ENCODE assay signal across 24 cellular contexts in the genomic region with DNA sequence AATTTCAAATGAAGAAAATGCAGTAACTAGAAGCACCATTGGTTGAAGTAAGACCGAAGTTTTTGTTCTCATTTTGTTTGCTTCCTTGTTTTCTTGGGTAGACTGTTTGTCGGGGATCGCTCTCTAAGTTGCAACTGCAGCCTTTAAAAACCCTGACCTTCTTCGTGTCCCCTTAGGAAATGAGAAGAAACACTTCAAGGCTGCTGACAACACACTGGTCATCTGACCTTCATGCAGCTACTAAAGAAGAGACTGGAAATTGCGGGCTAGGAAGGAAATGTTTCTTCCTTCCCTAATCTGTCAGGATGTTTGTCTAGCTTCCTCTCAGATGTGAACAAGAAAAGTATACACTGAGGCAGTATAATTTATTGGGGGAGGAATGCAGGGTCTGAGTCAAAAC. TPM values are rescaled to one million over a fixed set of nuclear protein-coding genes. Genes with fewer than 3 reads are reported as not detected.
A peak's percentile ranks its signal among the peaks of the same experiment; 100 is the strongest.
DNase-seq lines count a peak whose midpoint lies in the region; ATAC-seq, FAIRE-seq and TF ChIP-seq lines count a peak whose summit lies in the region.
"Had no signal": no experiment of that assay in that cellular context is flagged by ENCODE, and none has a peak within 500 bp of the region (broad histone marks: within the 10 kb centered on the region; RNA-seq: fewer than 3 reads in every experiment).

No MANE protein-coding gene starts in this region.

- no peaks in the 10 kb centered on the region for H3K36me3 Mint-ChIP-seq in astrocyte (ENCODE audit: low read depth, unreplicated experiment)
- H3K36me3 Mint-ChIP-seq in activated T-helper 2 cell treated with anti-CD3 and anti-CD28 coated beads, Interferon-gamma antibody, Interleukin-2, Interleukin-4, amounts not matched to agents 10 μg/mL and 5 μg/mL and 100 μg/mL, durations not matched to agents 14 hours and 24 hours and 36 hours (ENCODE audit: low read depth): no peaks in the 10 kb centered on the region

- no peak overlapping the region for H3K4me3 Mint-ChIP-seq in astrocyte (ENCODE audit: unreplicated experiment)
- H3K4me3 Mint-ChIP-seq in activated T-helper 2 cell treated with anti-CD3 and anti-CD28 coated beads, Interferon-gamma antibody, Interleukin-2, Interleukin-4, amounts not matched to agents 10 μg/mL and 5 μg/mL and 100 μg/mL, durations not matched to agents 14 hours and 24 hours and 36 hours (ENCODE audit: low read depth): no peak overlapping the region
- H3K4me3 Mint-ChIP-seq: CD4-positive, alpha-beta T cell had no signal

- no peak overlapping the region for H3K27ac Mint-ChIP-seq in astrocyte (ENCODE audit: unreplicated experiment)
- no peak overlapping the region for H3K27ac Mint-ChIP-seq in activated T-helper 2 cell treated with anti-CD3 and anti-CD28 coated beads, Interferon-gamma antibody, Interleukin-2, Interleukin-4, amounts not matched to agents 10 μg/mL and 5 μg/mL and 100 μg/mL, durations not matched to agents 14 hours and 24 hours and 36 hours
- H3K27ac Mint-ChIP-seq: CD4-positive, alpha-beta T cell had no signal

- no peaks in the 10 kb centered on the region for H4K20me1 ChIP-seq in HepG2 (ENCODE audit: insufficient read depth, low read length)
- no peaks in the 10 kb centered on the region for H4K20me1 ChIP-seq in astrocyte (ENCODE audit: insufficient read depth, low read length)

- H3K4me2 ChIP-seq in HepG2 (ENCODE audit: low read depth, low read length): no peak overlapping the region
- no peak overlapping the region for H3K4me2 ChIP-seq in astrocyte (ENCODE audit: low read length)

- H3K4me1 Mint-ChIP-seq in astrocyte (ENCODE audit: low read depth, unreplicated experiment): no peaks in the 10 kb centered on the region
- no peaks in the 10 kb centered on the region for H3K4me1 Mint-ChIP-seq in activated T-helper 2 cell treated with anti-CD3 and anti-CD28 coated beads, Interferon-gamma antibody, Interleukin-2, Interleukin-4, amounts not matched to agents 10 μg/mL and 5 μg/mL and 100 μg/mL, durations not matched to agents 14 hours and 24 hours and 36 hours (ENCODE audit: low read depth)

- H3K79me2 ChIP-seq in HepG2 (ENCODE audit: insufficient read depth, low read length) (no peaks in the 10 kb centered on the region), astrocyte (ENCODE audit: insufficient read depth, low read length) (no peaks in the 10 kb centered on the region)

- no peak overlapping the region for H2AFZ ChIP-seq in HepG2 (ENCODE audit: low read length)
- peak overlapping the region; percentile 24 for H2AFZ ChIP-seq in astrocyte (ENCODE audit: low read depth, low read length)

- POLR2A ChIA-PET in HepG2 (lab: Yijun Ruan, JAX): no interaction called here

- H3K4me3 ChIP-seq in liver (ENCODE audit: low read depth in 1 of 3, low read length in 3 of 3): no peak overlapping the region
- no peak overlapping the region for H3K4me3 ChIP-seq in HepG2 (replicated peaks in 1 of 3; ENCODE audit: insufficient read depth in 1 of 3, low read depth in 2 of 3, low read length in 3 of 3)
- H3K4me3 ChIP-seq in astrocyte (ENCODE audit: insufficient read depth, low read depth, low read length): no peak overlapping the region
- H3K4me3 ChIP-seq in body of pancreas: no peak overlapping the region
- H3K4me3 ChIP-seq: MG63 had no signal

- intact Hi-C loops in HepG2 (cut with micrococcal nuclease; ENCODE audit: unreplicated experiment): loop anchor here (5.0 kb wide), 1 partner anchor 1641 kb away; no protein-coding TSS in a partner anchor
- intact Hi-C loops in sciatic nerve (cut with DNase I): no loop called here
- intact Hi-C loops in body of pancreas (cut with DNase I): no loop called here
- intact Hi-C loops in activated T-helper 2 cell treated with anti-CD3 and anti-CD28 coated beads, Interferon-gamma antibody, Interleukin-2, Interleukin-4, amounts not matched to agents 10 μg/mL and 5 μg/mL and 100 μg/mL, durations not matched to agents 14 hours and 24 hours and 36 hours (cut with micrococcal nuclease): no loop called here

- H3K9me3 Mint-ChIP-seq in astrocyte (ENCODE audit: unreplicated experiment): no peaks in the 10 kb centered on the region
- H3K9me3 Mint-ChIP-seq in activated T-helper 2 cell treated with anti-CD3 and anti-CD28 coated beads, Interferon-gamma antibody, Interleukin-2, Interleukin-4, amounts not matched to agents 10 μg/mL and 5 μg/mL and 100 μg/mL, durations not matched to agents 14 hours and 24 hours and 36 hours: no peaks in the 10 kb centered on the region
- H3K9me3 Mint-ChIP-seq: CD4-positive, alpha-beta T cell had no signal

- CTCF ChIA-PET in HepG2 (lab: Yijun Ruan, JAX; ENCODE audit: low intra/inter-chr PET ratio, low total read pairs): interaction anchor here (1.3 to 1.4 kb wide), 2 partner anchors 82 to 86 kb away, joined by 6 to 15 read pairs; no protein-coding TSS in a partner anchor

- H3K9me3 ChIP-seq in liver (ENCODE audit: control insufficient read depth in 4 of 4, low read length in 3 of 4) (no peaks in the 10 kb centered on the region), HepG2 (ENCODE audit: low read length) (no peaks in the 10 kb centered on the region), astrocyte (ENCODE audit: insufficient read depth, low read depth, low read length) (no peaks in the 10 kb centered on the region), body of pancreas (no peaks in the 10 kb centered on the region)
- H3K9me3 ChIP-seq: MG63 had no signal

- TF ChIP-seq EP300 in HepG2 (IDR thresholded peaks at IDR 0.05; ENCODE audit: low read depth in 2 of 2, low read length in 2 of 2) (no peak), HepG2 (CRISPR knock-in tag; IDR thresholded peaks at IDR 0.05; ENCODE audit: borderline replicate concordance) (no peak)

- H3K27me3 ChIP-seq in liver (ENCODE audit: control insufficient read depth in 4 of 4, insufficient read depth in 4 of 4, low read length in 3 of 4): no peaks in the 10 kb centered on the region
- H3K27me3 ChIP-seq in HepG2 (ENCODE audit: control insufficient read depth in 1 of 2, insufficient read depth in 2 of 2, low read length in 2 of 2): no peaks in the 10 kb centered on the region
- H3K27me3 ChIP-seq in astrocyte (ENCODE audit: insufficient read depth, low read length): no peaks in the 10 kb centered on the region
- no peaks in the 10 kb centered on the region for H3K27me3 ChIP-seq in body of pancreas

- no TSS peak for BruUV-seq in HepG2 (replicated peaks; lab: Mats Ljungman, UMichigan)

- TF ChIP-seq RAD21 in liver (IDR thresholded peaks at IDR 0.05): no peak
- TF ChIP-seq RAD21 in HepG2 (CRISPR knock-in tag; IDR thresholded peaks at IDR 0.05): no peak

- 36% methylated on average over 5 of the region's 5 CpGs for WGBS in liver
- 12% methylated on average over 5 of the region's 5 CpGs for WGBS in HepG2 (ENCODE audit: low lambda C conversion rate)
- 24 to 41% methylated on average over 5 of the region's 5 CpGs for WGBS in body of pancreas, 2 donors

- TF ChIP-seq CTCF in liver (IDR thresholded peaks at IDR 0.05; ENCODE audit: low read depth, low read length, missing input control): no peak
- no peak for TF ChIP-seq CTCF in HepG2 (CRISPR knock-in tag; IDR thresholded peaks at IDR 0.05)
- TF ChIP-seq CTCF in astrocyte (IDR thresholded peaks at IDR 0.05; ENCODE audit: insufficient read depth, low read depth, low read length): no peak
- TF ChIP-seq CTCF in body of pancreas (IDR thresholded peaks at IDR 0.05): no peak

- no peaks in the 10 kb centered on the region for H3K4me1 ChIP-seq in liver (ENCODE audit: control insufficient read depth in 4 of 4, insufficient read depth in 4 of 4, low read length in 3 of 4)
- no peaks in the 10 kb centered on the region for H3K4me1 ChIP-seq in HepG2 (ENCODE audit: insufficient read depth, low read length)
- no peaks in the 10 kb centered on the region for H3K4me1 ChIP-seq in astrocyte (ENCODE audit: insufficient read depth, low read length)
- H3K4me1 ChIP-seq in body of pancreas: no peaks in the 10 kb centered on the region

- H3K27me3 Mint-ChIP-seq in astrocyte (ENCODE audit: low read depth, unreplicated experiment): no peaks in the 10 kb centered on the region
- H3K27me3 Mint-ChIP-seq in activated T-helper 2 cell treated with anti-CD3 and anti-CD28 coated beads, Interferon-gamma antibody, Interleukin-2, Interleukin-4, amounts not matched to agents 10 μg/mL and 5 μg/mL and 100 μg/mL, durations not matched to agents 14 hours and 24 hours and 36 hours (ENCODE audit: low read depth): no peaks in the 10 kb centered on the region

- TF ChIP-seq POLR2A in HepG2 (IDR thresholded peaks at IDR 0.05; ENCODE audit: insufficient read depth in 1 of 2, low read depth in 2 of 2, low read length in 2 of 2) (no peak), body of pancreas (IDR thresholded peaks at IDR 0.05) (no peak)

- DNase-seq in HepG2 (ENCODE audit: low spot score) (no peak), astrocyte (ENCODE audit: low read depth) (no peak), left kidney (ENCODE audit: low read depth, low spot score) (peak; percentile 7), sciatic nerve (ENCODE audit: low spot score) (no peak), body of pancreas (no peak)
- no peak for DNase-seq in activated T-helper 2 cell treated with anti-CD3 and anti-CD28 coated beads, Interferon-gamma antibody, Interleukin-2, Interleukin-4, amounts not matched to agents 10 μg/mL and 5 μg/mL and 100 μg/mL, durations not matched to agents 14 hours and 24 hours and 36 hours (ENCODE audit: low spot score)
- DNase-seq: 8988T; ACHN; CD4-positive, alpha-beta T cell; H7; IMR-90; KG1; MG63; NCI-H1417 treated with DMSO at 0.1 percent for 48 hours; NCI-H1694 treated with DMSO at 0.1 percent for 48 hours; NCI-H2081; NCI-H2227 treated with DMSO at 0.1 percent for 48 hours; NCI-H526 treated with DMSO at 0.1 percent for 48 hours; SHP77 had no signal

- H3K36me3 ChIP-seq in liver (ENCODE audit: control insufficient read depth in 4 of 4, insufficient read depth in 3 of 4, low read depth in 1 of 4, low read length in 3 of 4): no peaks in the 10 kb centered on the region
- no peaks in the 10 kb centered on the region for H3K36me3 ChIP-seq in HepG2 (replicated peaks in 1 of 2; ENCODE audit: control insufficient read depth in 1 of 2, insufficient read depth in 2 of 2, low read length in 2 of 2)
- H3K36me3 ChIP-seq in astrocyte (ENCODE audit: insufficient read depth, low read length): no peaks in the 10 kb centered on the region
- H3K36me3 ChIP-seq in body of pancreas (replicated peaks in 1 of 2; ENCODE audit: insufficient read depth in 1 of 2, low read depth in 2 of 2): no peaks in the 10 kb centered on the region
- H3K36me3 ChIP-seq: MG63 had no signal

- in situ Hi-C loops in HepG2 (cut with HindIII; ENCODE audit: extremely low pct_ligation_motif_present, low pct_unique_long_range_greater_than_20kb): loop anchor here (5.0 kb wide), 1 partner anchor 81 kb away; no protein-coding TSS in a partner anchor

- ATAC-seq in HepG2 (no peak), sciatic nerve (peak; percentile 51), GM21737 (IDR thresholded peaks at IDR 0.05; ENCODE audit: unreplicated experiment) (no peak), body of pancreas (no peak)

- H3K9ac ChIP-seq in liver (ENCODE audit: low read depth in 1 of 2, low read length in 2 of 2) (no peak overlapping the region), HepG2 (ENCODE audit: insufficient read depth, low read depth, low read length) (no peak overlapping the region), astrocyte (ENCODE audit: low read length) (no peak overlapping the region)

- no peak overlapping the region for H3K27ac ChIP-seq in liver (ENCODE audit: low read depth in 1 of 2, low read length in 2 of 2)
- no peak overlapping the region for H3K27ac ChIP-seq in HepG2 (ENCODE audit: extremely low read length, insufficient read depth, low read length)
- H3K27ac ChIP-seq in astrocyte (ENCODE audit: low read depth, low read length): no peak overlapping the region
- no peak overlapping the region for H3K27ac ChIP-seq in body of pancreas
- H3K27ac ChIP-seq: RWPE1 had no signal

- FAIRE-seq in HepG2 (lab: Jason Lieb, UNC): no peak
- no peak for FAIRE-seq in astrocyte (lab: Jason Lieb, UNC)
- FAIRE-seq: D721Med, GM19239 had no signal

RNA-seq across cellular contexts. Expression of gene CHSY3, which starts 50.7 kb away (rescaled TPM):
- total RNA-seq in liver (1 to 10 TPM; 2.3 to 7.7 TPM), HepG2 (2016; rRNA removed; fragmentation: Illumina TruSeq; extraction: Trizol) (1.5 and 4.1 TPM in 2 replicates), astrocyte (9.4 and 11.9 TPM in 2 replicates), sciatic nerve (4.0 TPM), body of pancreas (1 to 10 TPM; 3.3 to 6.5 TPM)
- polyA plus RNA-seq in liver (1 to 10 TPM in 1 of 2 donors, under 1 TPM in 1; 0.40 to 2.0 TPM), HepG2 (2011; rRNA removed) (0.26 and 0.34 TPM in 2 replicates)
- 0.26 and 0.40 TPM in 2 replicates for total RNA-seq in HepG2 (2016; cell fraction: cytosol; rRNA removed; fragmentation: Illumina TruSeq; extraction: Trizol; ENCODE audit: low read depth)
- 1.7 and 3.4 TPM in 2 replicates for total RNA-seq in HepG2 (2016; cell fraction: insoluble cytoplasmic fraction; rRNA removed; fragmentation: Illumina TruSeq; extraction: Trizol)
- 0.83 and 1.3 TPM in 2 replicates for total RNA-seq in HepG2 (2016; cell fraction: membrane; rRNA removed; fragmentation: Illumina TruSeq; extraction: Trizol)
- 7.4 and 8.1 TPM in 2 replicates for total RNA-seq in HepG2 (2016; cell fraction: nucleus; rRNA removed; fragmentation: Illumina TruSeq; extraction: Trizol)
- 0.25 and 0.28 TPM in 2 replicates for polyA plus RNA-seq in HepG2 (2011; cell fraction: cytosol; rRNA removed)
- polyA plus RNA-seq in HepG2 (2011; cell fraction: nucleus; rRNA removed): 0.16 and 0.21 TPM in 2 replicates
- 0.04 and 0.08 TPM in 2 replicates for polyA plus RNA-seq in HepG2 (2012)
- 0.07 and 0.10 TPM in 2 replicates for polyA plus RNA-seq in HepG2 (2016; cell fraction: cytosol; fragmentation: Illumina TruSeq; extraction: Trizol; ENCODE audit: low read depth)
- 0.78 and 0.92 TPM in 2 replicates for polyA plus RNA-seq in HepG2 (2016; cell fraction: insoluble cytoplasmic fraction; fragmentation: Illumina TruSeq; extraction: Trizol; ENCODE audit: low read depth)
- polyA plus RNA-seq in HepG2 (2016; cell fraction: membrane; fragmentation: Illumina TruSeq; extraction: Trizol; ENCODE audit: low read depth): 0.24 and 0.31 TPM in 2 replicates
- 1.9 and 2.4 TPM in 2 replicates for polyA plus RNA-seq in HepG2 (2016; cell fraction: nucleus; fragmentation: Illumina TruSeq; extraction: Trizol; ENCODE audit: insufficient read depth, low read depth)
- polyA minus RNA-seq in HepG2 (2011; rRNA and poly(A)+ RNA removed; ENCODE audit: low replicate concordance): 0.72 TPM in 1 of 2 replicates, not detected in the other
- polyA minus RNA-seq in HepG2 (2011; cell fraction: cytosol; rRNA and poly(A)+ RNA removed): 0.97 and 1.6 TPM in 2 replicates
- polyA minus RNA-seq in HepG2 (2011; cell fraction: nucleus; rRNA and poly(A)+ RNA removed): 1.6 and 2.2 TPM in 2 replicates
- total RNA-seq in activated T-helper 2 cell treated with anti-CD3 and anti-CD28 coated beads, Interferon-gamma antibody, Interleukin-2, Interleukin-4, amounts not matched to agents 10 μg/mL and 5 μg/mL and 100 μg/mL, durations not matched to agents 14 hours and 24 hours and 36 hours: not detected in 2 replicates
- total RNA-seq: CD4-positive, alpha-beta T cell had no signal
